Comparison of ENCODE assay signal across 20 cellular contexts in the genomic region with DNA sequence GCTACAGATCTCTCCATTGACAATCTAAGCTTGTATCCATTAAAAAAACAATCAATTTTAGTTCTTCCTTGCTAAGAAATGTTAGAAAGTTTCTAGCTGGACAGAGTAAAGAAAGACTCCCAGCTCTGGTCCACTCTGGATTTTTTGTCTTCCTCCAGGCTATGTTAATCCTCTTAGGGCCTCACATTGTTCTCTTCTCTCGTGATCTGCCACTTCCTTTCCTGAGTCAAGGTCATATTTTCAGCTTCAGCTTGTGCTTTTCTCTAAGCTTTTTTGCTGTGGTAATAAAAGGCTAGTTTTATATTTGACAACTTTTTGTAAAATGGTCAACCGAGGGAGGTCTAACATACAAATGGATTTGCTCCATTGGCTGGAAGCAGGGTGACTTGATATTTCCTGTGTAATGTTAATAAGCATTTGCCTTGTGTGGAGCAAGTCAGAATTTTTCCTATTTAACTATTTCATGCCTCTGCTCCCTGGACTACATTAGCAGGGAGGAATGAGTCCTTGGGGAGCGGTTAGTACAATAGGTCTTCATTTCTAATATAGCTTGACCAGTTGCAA.
DNase-seq lines count a peak whose midpoint lies in the region; ATAC-seq and TF ChIP-seq lines count a peak whose summit lies in the region.
"Had no signal": no experiment of that assay in that cellular context is flagged by ENCODE, and none has a peak within 500 bp of the region (broad histone marks: within the 10 kb centered on the region; RNA-seq: fewer than 3 reads in every experiment).

No MANE protein-coding gene starts in this region.

- no peak for ATAC-seq in HG03025 (IDR thresholded peaks at IDR 0.05; ENCODE audit: low FRiP score, unreplicated experiment)

- no peaks in the 10 kb centered on the region for H4K20me1 ChIP-seq in MM.1S (ENCODE audit: insufficient read depth, low read length)
- H4K20me1 ChIP-seq: BLaER1 had no signal

- H3K36me3 ChIP-seq in HAP-1 (replicated peaks) (no peaks in the 10 kb centered on the region), MM.1S (replicated peaks; ENCODE audit: insufficient read depth, low read length) (no peaks in the 10 kb centered on the region)
- H3K36me3 ChIP-seq: BLaER1 had no signal

- no peaks in the 10 kb centered on the region for H3K27me3 ChIP-seq in HAP-1 (ENCODE audit: low read depth)
- no peaks in the 10 kb centered on the region for H3K27me3 ChIP-seq in MM.1S (replicated peaks; ENCODE audit: insufficient read depth, low read length)
- H3K27me3 ChIP-seq: BLaER1 had no signal

- H3K4me3 Mint-ChIP-seq in brain (no peak overlapping the region), nephron (no peak overlapping the region)
- H3K4me3 Mint-ChIP-seq: CD4-positive, alpha-beta T cell; IgD-negative memory B cell had no signal

- DNase-seq in HAP-1 (ENCODE audit: low spot score in 2 of 2), result peak; percentile 59 to 97
- peak; percentile 73 for DNase-seq in retinal pigment epithelial cell (ENCODE audit: low read depth)
- DNase-seq in MM.1S, result no peak
- no peak for DNase-seq in AML-193 (lab: John Stamatoyannopoulos, UW)
- DNase-seq: Caco-2; CD4-positive, alpha-beta T cell; DMS153; MV-4-11; NCI-H1694; NCI-H446 treated with DMSO at 0.1 percent for 48 hours; NCI-H526 treated with DMSO at 0.1 percent for 48 hours; PC-9; SHP77 treated with DMSO at 0.1 percent for 48 hours; SK-N-SH had no signal

- peaks cover 29% of the 10 kb centered on the region for H3K4me1 ChIP-seq in HAP-1
- H3K4me1 ChIP-seq in MM.1S (ENCODE audit: low read length), result peaks cover under 1% of the 10 kb centered on the region; the same call in 1 of the 2 replicates
- H3K4me1 ChIP-seq: BLaER1, Caco-2 had no signal

- H3K27ac Mint-ChIP-seq in brain (peak overlapping the region in 3 of 5 experiments; percentile 28 to 60 (median 56)), nephron (peak overlapping the region; percentile 13 to 85 (median 27))
- H3K27ac Mint-ChIP-seq: CD4-positive, alpha-beta T cell; IgD-negative memory B cell had no signal

- in situ Hi-C loops in HAP-1 (cut with MboI; ENCODE audit: low sequenced_read_pairs), result no loop called here

- no peak overlapping the region for H3K9ac ChIP-seq in MM.1S (ENCODE audit: low read length)
- H3K9ac ChIP-seq: BLaER1, SK-N-SH had no signal

- peaks cover 7% of the 10 kb centered on the region for H3K4me1 Mint-ChIP-seq in brain
- H3K4me1 Mint-ChIP-seq in nephron, result peaks cover 5% of the 10 kb centered on the region
- H3K4me1 Mint-ChIP-seq: IgD-negative memory B cell had no signal

- TF ChIP-seq CTCF in brain (conservative IDR thresholded peaks at IDR 0.05), result no peak
- no peak for TF ChIP-seq CTCF in nephron (IDR thresholded peaks at IDR 0.05; ENCODE audit: unreplicated experiment in 3 of 3)
- TF ChIP-seq CTCF in retinal pigment epithelial cell (conservative IDR thresholded peaks at IDR 0.05; ENCODE audit: low read depth, low read length), result no peak
- TF ChIP-seq CTCF in MM.1S (IDR thresholded peaks at IDR 0.05; ENCODE audit: low read length), result no peak

- H3K4me3 ChIP-seq in HAP-1 (no peak overlapping the region), retinal pigment epithelial cell (ENCODE audit: low read length) (no peak overlapping the region), MM.1S (ENCODE audit: low read length) (no peak overlapping the region)
- H3K4me3 ChIP-seq: BLaER1, PC-9 had no signal

- no peaks in the 10 kb centered on the region for H3F3A ChIP-seq in MM.1S (ENCODE audit: insufficient read depth, low read length)

- H3K9me3 ChIP-seq in HAP-1 (no peaks in the 10 kb centered on the region; the same call in 1 of the 2 replicates), MM.1S (replicated peaks; ENCODE audit: insufficient read depth, low read length) (no peaks in the 10 kb centered on the region)

- H3K27me3 Mint-ChIP-seq in brain (no peaks in the 10 kb centered on the region), nephron (ENCODE audit: low read depth) (peaks cover 4% of the 10 kb centered on the region)
- H3K27me3 Mint-ChIP-seq: CD4-positive, alpha-beta T cell; IgD-negative memory B cell had no signal

- H3K9me2 ChIP-seq in MM.1S (replicated peaks; ENCODE audit: insufficient read depth, low read length), result no peaks in the 10 kb centered on the region
- H3K9me2 ChIP-seq: SK-N-SH had no signal

- H2AFZ ChIP-seq in MM.1S (ENCODE audit: low read length), result no peak overlapping the region
- H2AFZ ChIP-seq: PC-9 had no signal

- H3K4me2 ChIP-seq in MM.1S (ENCODE audit: low read depth, low read length), result no peak overlapping the region
- H3K4me2 ChIP-seq: BLaER1, PC-9, SK-N-SH had no signal

- H3K27ac ChIP-seq in MM.1S (ENCODE audit: low read length), result no peak overlapping the region
- H3K27ac ChIP-seq: BLaER1, PC-9, RWPE1 had no signal

- H3K79me2 ChIP-seq in MM.1S (ENCODE audit: low read length), result no peaks in the 10 kb centered on the region

- H3K36me3 Mint-ChIP-seq in brain (no peaks in the 10 kb centered on the region), nephron (ENCODE audit: low read depth) (peaks cover 22% of the 10 kb centered on the region)
- H3K36me3 Mint-ChIP-seq: IgD-negative memory B cell had no signal

- H3K9me3 Mint-ChIP-seq in brain (peaks cover 14 to 27% (median 25%) of the 10 kb centered on the region in 5 experiments), nephron (peaks cover 22% of the 10 kb centered on the region)

Comparison
In these comparisons a context has a peak if more than half of its experiments do, and no peak if none do; other contexts are left out.
1. DNase-seq: peak in HAP-1 (2 of 2) and retinal pigment epithelial cell (single experiment); none in MM.1S (single experiment) and AML-193 (0 of 2).